Comparison of ENCODE assay signal across 11 cellular contexts in the genomic region with DNA sequence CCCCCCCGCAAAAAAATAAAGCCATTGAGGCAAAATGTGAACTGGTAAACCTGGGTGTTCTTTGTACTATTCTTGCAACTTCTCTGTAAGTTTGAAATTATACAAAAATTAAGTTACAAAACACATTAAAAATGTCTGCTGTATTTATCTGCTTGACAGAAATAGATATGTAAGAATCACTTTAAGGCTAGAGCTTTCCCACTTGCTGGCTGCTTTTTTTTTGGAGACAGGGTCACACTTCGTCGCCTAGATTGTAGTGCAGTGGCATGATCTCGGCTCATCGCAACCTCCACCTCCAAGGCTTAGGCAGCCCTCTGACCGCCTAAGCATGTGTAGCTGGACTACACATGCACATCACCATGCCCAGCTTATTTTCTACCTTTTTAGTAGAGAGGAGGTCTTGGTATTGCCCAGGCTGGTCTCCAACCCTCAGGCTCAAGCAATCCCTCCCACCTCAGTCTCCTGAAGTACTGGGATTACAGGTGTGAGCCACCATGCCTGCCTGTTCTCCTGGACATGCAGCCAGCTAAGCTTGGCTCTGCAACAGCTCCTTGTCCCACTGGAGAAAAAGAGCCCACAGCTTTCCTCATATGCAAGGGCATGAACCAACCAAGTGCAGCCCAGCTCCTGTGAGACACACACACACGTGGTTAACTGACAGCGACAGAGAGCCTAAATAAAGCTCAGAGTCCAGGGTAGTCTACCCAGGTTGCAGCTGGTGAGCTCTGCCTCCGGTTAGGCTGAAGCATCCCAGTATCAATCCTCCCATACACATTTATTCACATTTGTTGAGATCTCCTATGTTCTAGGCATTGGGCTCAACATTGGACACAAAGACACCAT. TPM values are rescaled to one million over a fixed set of nuclear protein-coding genes. Genes with fewer than 3 reads are reported as not detected.
DNase-seq lines count a peak whose midpoint lies in the region; ATAC-seq and TF ChIP-seq lines count a peak whose summit lies in the region.
"Had no signal": no experiment of that assay in that cellular context is flagged by ENCODE, and none has a peak within 500 bp of the region (broad histone marks: within the 10 kb centered on the region; RNA-seq: fewer than 3 reads in every experiment).

No MANE protein-coding gene starts in this region.

- TF ChIP-seq CTCF in neural progenitor cell (IDR thresholded peaks at IDR 0.05) = no peak

- H3K9me3 ChIP-seq in HUES64 (ENCODE audit: insufficient read depth, low read depth, low read length) = no peaks in the 10 kb centered on the region
- no peaks in the 10 kb centered on the region for H3K9me3 ChIP-seq in neural progenitor cell (ENCODE audit: low read depth)

- H3K4me3 Mint-ChIP-seq in activated CD4-positive, alpha-beta T cell treated with anti-CD3 and anti-CD28 coated beads for 36 hours = no peak overlapping the region
- H3K4me3 Mint-ChIP-seq in neural progenitor cell = no peak overlapping the region

- peaks cover 62% of the 10 kb centered on the region for H4K20me1 ChIP-seq in neural progenitor cell (ENCODE audit: low read depth)

- no peaks in the 10 kb centered on the region for H3K9me3 Mint-ChIP-seq in activated CD4-positive, alpha-beta T cell treated with anti-CD3 and anti-CD28 coated beads for 36 hours (ENCODE audit: low read depth)
- H3K9me3 Mint-ChIP-seq in neural progenitor cell = no peaks in the 10 kb centered on the region

- H3F3A ChIP-seq in neural progenitor cell (ENCODE audit: low read depth) = peaks cover 54% of the 10 kb centered on the region

- CTCF ChIA-PET in activated CD4-positive, alpha-beta T cell treated with anti-CD3 and anti-CD28 coated beads for 36 hours (lab: Charles Lee) = interaction anchor here (0.6 kb wide), 1 partner anchor 32 kb away, joined by 3 read pairs; no protein-coding TSS in a partner anchor

- H3K4me1 Mint-ChIP-seq in activated CD4-positive, alpha-beta T cell treated with anti-CD3 and anti-CD28 coated beads for 36 hours = peaks cover 29% of the 10 kb centered on the region
- H3K4me1 Mint-ChIP-seq in neural progenitor cell = peaks cover 17% of the 10 kb centered on the region

- H3K27ac ChIP-seq in HUES64 (ENCODE audit: low read depth, low read length) (peak overlapping the region; percentile 60; the same call in 1 of the 2 replicates), neural progenitor cell (peak overlapping the region; percentile 71)

- peaks cover 37% of the 10 kb centered on the region for H3K79me2 ChIP-seq in neural progenitor cell (ENCODE audit: low read depth)

- peak overlapping the region; percentile 81 for H3K27ac Mint-ChIP-seq in activated CD4-positive, alpha-beta T cell treated with anti-CD3 and anti-CD28 coated beads for 36 hours
- H3K27ac Mint-ChIP-seq in neural progenitor cell = no peak overlapping the region

- 95% methylated on average over 9 of the region's 9 CpGs for WGBS in HUES64

- peaks cover 14% of the 10 kb centered on the region for H3K4me1 ChIP-seq in HUES64 (ENCODE audit: insufficient read depth, low read length)
- H3K4me1 ChIP-seq in neural progenitor cell = peaks cover 12% of the 10 kb centered on the region

- intact Hi-C loops in activated CD4-positive, alpha-beta T cell treated with anti-CD3 and anti-CD28 coated beads for 36 hours (cut with DNase I, micrococcal nuclease) = loop anchor here (5.0 to 10.0 kb wide), 2 partner anchors 279 to 1543 kb away; no protein-coding TSS in a partner anchor

- peaks cover 70% of the 10 kb centered on the region for H3K36me3 ChIP-seq in HUES64 (ENCODE audit: insufficient read depth, low read length)
- H3K36me3 ChIP-seq in neural progenitor cell = peaks cover 17% of the 10 kb centered on the region

- no peak overlapping the region for H3K9ac ChIP-seq in HUES64 (ENCODE audit: low read depth, low read length)
- H3K9ac ChIP-seq in neural progenitor cell = no peak overlapping the region

- POLR2A ChIA-PET in activated CD4-positive, alpha-beta T cell treated with anti-CD3 and anti-CD28 coated beads for 36 hours (lab: Charles Lee) = interaction anchor here (0.5 to 1.0 kb wide), 3 partner anchors 10 to 297 kb away, joined by 3 to 4 read pairs (median 4); no protein-coding TSS in a partner anchor

- H3K27me3 ChIP-seq in HUES64 (ENCODE audit: insufficient read depth, low read length) = no peaks in the 10 kb centered on the region
- H3K27me3 ChIP-seq in neural progenitor cell = no peaks in the 10 kb centered on the region
- H3K27me3 ChIP-seq: dorsolateral prefrontal cortex had no signal

- H2AFZ ChIP-seq in neural progenitor cell (replicated peaks) = no peak overlapping the region

- H3K4me2 ChIP-seq in neural progenitor cell = no peak overlapping the region

- peaks cover 63% of the 10 kb centered on the region for H3K36me3 Mint-ChIP-seq in activated CD4-positive, alpha-beta T cell treated with anti-CD3 and anti-CD28 coated beads for 36 hours (ENCODE audit: low read depth)
- peaks cover 35% of the 10 kb centered on the region for H3K36me3 Mint-ChIP-seq in neural progenitor cell

- no peak overlapping the region for H3K4me3 ChIP-seq in HUES64 (ENCODE audit: low read length)
- H3K4me3 ChIP-seq in neural progenitor cell = no peak overlapping the region
- H3K4me3 ChIP-seq: dorsolateral prefrontal cortex had no signal

- no peaks in the 10 kb centered on the region for H3K27me3 Mint-ChIP-seq in activated CD4-positive, alpha-beta T cell treated with anti-CD3 and anti-CD28 coated beads for 36 hours
- H3K27me3 Mint-ChIP-seq in neural progenitor cell (ENCODE audit: insufficient read depth, low read depth) = peaks cover 7% of the 10 kb centered on the region

- no peak for ATAC-seq in activated CD4-positive, alpha-beta T cell treated with anti-CD3 and anti-CD28 coated beads for 36 hours

- DNase-seq in activated CD4-positive, alpha-beta T cell treated with anti-CD3 and anti-CD28 coated beads for 36 hours = no peak
- DNase-seq in activated CD4-positive, alpha-beta T cell treated with anti-CD3 and anti-CD28 coated beads, Interleukin-2, amount 50 U/mL, for 1 hour = no peak
- peak; percentile 55 to 56 for DNase-seq in activated T-cell treated with anti-CD3 and anti-CD28 coated beads, Interleukin-2, amount 50 U/mL, for 48 hours
- DNase-seq in neural progenitor cell (ENCODE audit: low spot score) = no peak
- DNase-seq in glomerular visceral epithelial cell (ENCODE audit: extremely low spot score) = no peak
- no peak for DNase-seq in NCI-H146 (lab: John Stamatoyannopoulos, UW)
- no peak for DNase-seq in middle frontal gyrus (ENCODE audit: extremely low spot score, low spot score)
- DNase-seq: activated gamma-delta T cell treated with Interleukin-2 at 50 U/mL for 16 hours, dorsolateral prefrontal cortex, NCI-H1105 had no signal

RNA-seq across cellular contexts. Expression of gene RPS17, which starts 4.5 kb away (rescaled TPM):
- total RNA-seq in activated CD4-positive, alpha-beta T cell treated with anti-CD3 and anti-CD28 coated beads for 36 hours = 1,000 to 10,000 TPM; 2,882 to 3,294 TPM
- polyA plus RNA-seq in HUES64 (2013, experiment 1 of 2) = 2,523 TPM
- 2,699 TPM for polyA plus RNA-seq in HUES64 (2013, experiment 2 of 2)
- 3,589 and 4,695 TPM in 2 replicates for total RNA-seq in neural progenitor cell (ENCODE audit: low replicate concordance)

Comparison
In these comparisons a context has a peak if more than half of its experiments do, and no peak if none do; other contexts are left out.
1. DNase-seq: peak in activated T-cell treated with anti-CD3 and anti-CD28 coated beads, Interleukin-2, amount 50 U/mL, for 48 hours (2 of 2); none in activated CD4-positive, alpha-beta T cell treated with anti-CD3 and anti-CD28 coated beads for 36 hours (single experiment), activated CD4-positive, alpha-beta T cell treated with anti-CD3 and anti-CD28 coated beads, Interleukin-2, amount 50 U/mL, for 1 hour (single experiment), neural progenitor cell (single experiment), glomerular visceral epithelial cell (single experiment), NCI-H146 (single experiment) and middle frontal gyrus (single experiment).